Comparison of ENCODE assay signal across 24 cellular contexts in genomic region chr5:158236511-158237335, GRCh38.
"Had no signal": no experiment of that assay in that cellular context is flagged by ENCODE, and none has a peak within 500 bp of the region (broad histone marks: within the 10 kb centered on the region; RNA-seq: fewer than 3 reads in every experiment).

No MANE protein-coding gene starts in this region.

- H3K9me3 ChIP-seq: body of pancreas, gastrocnemius medialis, pancreas, testis, vagina had no signal

- DNase-seq: activated CD4-positive, alpha-beta memory T cell treated with anti-CD3 and anti-CD28 coated beads, Interleukin-2, amount 10 ng/mL, durations not matched to agents 7 days and 5 days; activated CD4-positive, alpha-beta T cell treated with anti-CD3 and anti-CD28 coated beads, Interleukin-2, amount 10 ng/mL, durations not matched to agents 24 days and 14 days; activated CD8-positive, alpha-beta memory T cell treated with anti-CD3 and anti-CD28 coated beads, Interleukin-2, amount 10 ng/mL, durations not matched to agents 7 days and 5 days; activated effector memory CD4-positive, alpha-beta T cell treated with anti-CD3 and anti-CD28 coated beads, Interleukin-2, amount 50 U/mL, for 16 hours; activated naive CD4-positive, alpha-beta T cell treated with anti-CD3 and anti-CD28 coated beads, Interleukin-2, amount 10 ng/mL, durations not matched to agents 7 days and 5 days; activated T-cell treated with anti-CD3 and anti-CD28 coated beads for 4 hours; body of pancreas; dermis blood vessel endothelial cell; effector CD8-positive, alpha-beta T cell; erythroblast; gastrocnemius medialis; head of caudate nucleus; hypothalamus; pancreas; right cardiac atrium; stimulated activated CD4-positive, alpha-beta T cell treated with anti-CD3 and anti-CD28 coated beads, Interleukin-1b, Interleukin-23, amount 100 ng/mL, for 48 hours; SW 1271; T-helper 17 cell; testis; trophoblast cell had no signal

- H3K27me3 ChIP-seq: body of pancreas, gastrocnemius medialis, pancreas, testis, vagina had no signal

- H3K4me1 ChIP-seq: body of pancreas, gastrocnemius medialis, pancreas, testis had no signal

- H3K9me3 Mint-ChIP-seq: activated CD4-positive, alpha-beta memory T cell treated with anti-CD3 and anti-CD28 coated beads, Interleukin-2, amount 10 ng/mL, durations not matched to agents 7 days and 5 days; activated CD4-positive, alpha-beta T cell treated with anti-CD3 and anti-CD28 coated beads, Interleukin-2, amount 10 ng/mL, durations not matched to agents 24 days and 14 days; activated naive CD4-positive, alpha-beta T cell treated with anti-CD3 and anti-CD28 coated beads, Interleukin-2, amount 10 ng/mL, durations not matched to agents 7 days and 5 days; natural killer cell treated with Interleukin-12 subunit alpha and Interleukin-12 subunit beta and Interleukin-15 and Interleukin-18, amount 100 ng/mL, for 72 hours had no signal

- H3K4me1 Mint-ChIP-seq: activated CD4-positive, alpha-beta memory T cell treated with anti-CD3 and anti-CD28 coated beads, Interleukin-2, amount 10 ng/mL, durations not matched to agents 7 days and 5 days; activated CD4-positive, alpha-beta T cell treated with anti-CD3 and anti-CD28 coated beads, Interleukin-2, amount 10 ng/mL, durations not matched to agents 24 days and 14 days; activated CD8-positive, alpha-beta memory T cell treated with anti-CD3 and anti-CD28 coated beads, Interleukin-2, amount 10 ng/mL, durations not matched to agents 7 days and 5 days; T-helper 17 cell had no signal

- H3K4me3 ChIP-seq: body of pancreas, gastrocnemius medialis, pancreas, skin epidermis, testis, vagina had no signal

- H3K36me3 Mint-ChIP-seq: activated CD8-positive, alpha-beta memory T cell treated with anti-CD3 and anti-CD28 coated beads, Interleukin-2, amount 10 ng/mL, durations not matched to agents 7 days and 5 days; activated naive CD4-positive, alpha-beta T cell treated with anti-CD3 and anti-CD28 coated beads, Interleukin-2, amount 10 ng/mL, durations not matched to agents 7 days and 5 days; memory B cell; natural killer cell treated with Interleukin-12 subunit alpha and Interleukin-12 subunit beta and Interleukin-15 and Interleukin-18, amount 100 ng/mL, for 72 hours had no signal

- H3K4me3 Mint-ChIP-seq: activated CD4-positive, alpha-beta memory T cell treated with anti-CD3 and anti-CD28 coated beads, Interleukin-2, amount 10 ng/mL, durations not matched to agents 7 days and 5 days; activated CD4-positive, alpha-beta T cell treated with anti-CD3 and anti-CD28 coated beads, Interleukin-2, amount 10 ng/mL, durations not matched to agents 24 days and 14 days; activated CD8-positive, alpha-beta memory T cell treated with anti-CD3 and anti-CD28 coated beads, Interleukin-2, amount 10 ng/mL, durations not matched to agents 7 days and 5 days; activated naive CD4-positive, alpha-beta T cell treated with anti-CD3 and anti-CD28 coated beads, Interleukin-2, amount 10 ng/mL, durations not matched to agents 7 days and 5 days; memory B cell; natural killer cell treated with Interleukin-12 subunit alpha and Interleukin-12 subunit beta and Interleukin-15 and Interleukin-18, amount 100 ng/mL, for 72 hours; T-helper 17 cell had no signal

- H3K36me3 ChIP-seq: gastrocnemius medialis, pancreas, vagina had no signal

- H3K27ac Mint-ChIP-seq: activated CD4-positive, alpha-beta memory T cell treated with anti-CD3 and anti-CD28 coated beads, Interleukin-2, amount 10 ng/mL, durations not matched to agents 7 days and 5 days; activated CD4-positive, alpha-beta T cell treated with anti-CD3 and anti-CD28 coated beads, Interleukin-2, amount 10 ng/mL, durations not matched to agents 24 days and 14 days; activated CD8-positive, alpha-beta memory T cell treated with anti-CD3 and anti-CD28 coated beads, Interleukin-2, amount 10 ng/mL, durations not matched to agents 7 days and 5 days; activated naive CD4-positive, alpha-beta T cell treated with anti-CD3 and anti-CD28 coated beads, Interleukin-2, amount 10 ng/mL, durations not matched to agents 7 days and 5 days; memory B cell; natural killer cell treated with Interleukin-12 subunit alpha and Interleukin-12 subunit beta and Interleukin-15 and Interleukin-18, amount 100 ng/mL, for 72 hours; T-helper 17 cell had no signal

- H3K27ac ChIP-seq: body of pancreas, gastrocnemius medialis, pancreas, skin epidermis, testis, vagina had no signal

- ATAC-seq: activated CD8-positive, alpha-beta memory T cell treated with anti-CD3 and anti-CD28 coated beads, Interleukin-2, amount 10 ng/mL, durations not matched to agents 7 days and 5 days; body of pancreas; gastrocnemius medialis; pancreas; T-helper 17 cell had no signal
